In genomic region chr1:223496883-223497282, GRCh38 we compare ENCODE assay signal across 21 cellular contexts.
"Had no signal": no experiment of that assay in that cellular context is flagged by ENCODE, and none has a peak within 500 bp of the region (broad histone marks: within the 10 kb centered on the region; RNA-seq: fewer than 3 reads in every experiment).

No MANE protein-coding gene starts in this region.

- ATAC-seq: activated CD8-positive, alpha-beta T cell treated with anti-CD3 and anti-CD28 coated beads, Interleukin-2, amount 10 ng/mL, durations not matched to agents 7 days and 5 days; body of pancreas; gastroesophageal sphincter; left ventricle myocardium superior; natural killer cell; pancreas; psoas muscle had no signal

- FAIRE-seq: islet of Langerhans, pancreas, TTC549 had no signal

- DNase-seq: activated CD4-positive, alpha-beta T cell treated with anti-CD3 and anti-CD28 coated beads for 1 hour; activated CD4-positive, alpha-beta T cell treated with anti-CD3 and anti-CD28 coated beads, Interleukin-2, amount 50 U/mL, for 1 hour; activated CD8-positive, alpha-beta T cell treated with anti-CD3 and anti-CD28 coated beads, Interleukin-2, amount 10 ng/mL, durations not matched to agents 7 days and 5 days; activated gamma-delta T cell treated with Interleukin-2 at 50 U/mL for 16 hours; activated T-cell treated with anti-CD3 and anti-CD28 coated beads, Interleukin-2, amount 50 U/mL, for 1 hour; anterior cingulate cortex; body of pancreas; head of caudate nucleus; hypothalamus; left ventricle myocardium superior; mammary epithelial cell; midbrain; natural killer cell; pancreas; psoas muscle; spleen; stimulated activated CD4-positive, alpha-beta T cell treated with anti-CD3 and anti-CD28 coated beads, Interleukin-4, amount 100 ng/mL, for 1 hour; stimulated activated naive CD4-positive, alpha-beta T cell treated with Interleukin-2 at 50 U/mL for 16 hours had no signal
